In genomic region chr11:64566042-64566914, GRCh38 we compare ENCODE assay signal across 8 cellular contexts. TPM values are rescaled to one million over a fixed set of nuclear protein-coding genes. Genes with fewer than 3 reads are reported as not detected.
DNase-seq lines count a peak whose midpoint lies in the region; ATAC-seq and TF ChIP-seq lines count a peak whose summit lies in the region.

No MANE protein-coding gene starts in this region.

- ATAC-seq in HG02884 (IDR thresholded peaks at IDR 0.05; ENCODE audit: unreplicated experiment): no peak

- no peak for TF ChIP-seq CTCF in thyroid gland (IDR thresholded peaks at IDR 0.05)
- no peak for TF ChIP-seq CTCF in GM20000 (IDR thresholded peaks at IDR 0.05; ENCODE audit: extremely low read depth, missing control alignments)

- peak overlapping the region in 1 of 3 donors; percentile 2 for H3K27ac ChIP-seq in thyroid gland

- peaks cover 0 to 23% of the 10 kb centered on the region in 2 donors for H3K4me1 ChIP-seq in thyroid gland

- 27 to 32% methylated on average over 18 of the region's 18 CpGs for WGBS in thyroid gland, 2 donors

- no peaks in the 10 kb centered on the region for H3K36me3 ChIP-seq in thyroid gland

- DNase-seq in COLO829 (ENCODE audit: low spot score) (peak; percentile 59), SK-N-DZ (ENCODE audit: low spot score) (peak; percentile 83), dermis blood vessel endothelial cell (peak; percentile 76), medulla oblongata (ENCODE audit: extremely low spot score) (peak; percentile 69), thyroid gland (peak; percentile 69 to 70), GM20000 (ENCODE audit: low spot score) (no peak)
- DNase-seq in Jurkat, Clone E6-1 (ENCODE audit: low read depth, low spot score): peak; percentile 82

- TF ChIP-seq POLR2A in thyroid gland (IDR thresholded peaks at IDR 0.05): no peak

- peak overlapping the region; percentile 23 for H3K4me3 ChIP-seq in Jurkat, Clone E6-1 (ENCODE audit: low read length)
- no peak overlapping the region for H3K4me3 ChIP-seq in thyroid gland (replicated peaks in 1 of 3)

- H3K27me3 ChIP-seq in thyroid gland: no peaks in the 10 kb centered on the region

- intact Hi-C loops in thyroid gland (cut with DNase I): no loop called here

- no peaks in the 10 kb centered on the region for H3K9me3 ChIP-seq in thyroid gland

RNA-seq across cellular contexts. Expression of gene SLC22A11, which starts 10.5 kb away (rescaled TPM):
- polyA plus RNA-seq in Jurkat, Clone E6-1 (2012; ENCODE audit: insufficient read depth, insufficient read length): not detected
- not detected in 2 replicates for polyA plus RNA-seq in SK-N-DZ (2014; cell fraction: cytosol; rRNA removed)
- polyA plus RNA-seq in SK-N-DZ (2014; cell fraction: nucleus; rRNA removed): not detected in 2 replicates
- total RNA-seq in dermis blood vessel endothelial cell: not detected in 2 replicates
- total RNA-seq in thyroid gland: not detected

RNA-seq across cellular contexts. Expression of gene SLC22A12, which starts 24.7 kb away (rescaled TPM):
- not detected for polyA plus RNA-seq in Jurkat, Clone E6-1 (2012; ENCODE audit: insufficient read depth, insufficient read length)
- polyA plus RNA-seq in SK-N-DZ (2014; cell fraction: cytosol; rRNA removed): not detected in 2 replicates
- polyA plus RNA-seq in SK-N-DZ (2014; cell fraction: nucleus; rRNA removed): not detected in 2 replicates
- total RNA-seq in dermis blood vessel endothelial cell (not detected in 2 replicates), thyroid gland (not detected)
